8 cellular contexts compared by ENCODE assay signal in genomic region chr18:76823166-76823539, GRCh38. TPM values are rescaled to one million over a fixed set of nuclear protein-coding genes. Genes with fewer than 3 reads are reported as not detected.
DNase-seq lines count a peak whose midpoint lies in the region; ATAC-seq and TF ChIP-seq lines count a peak whose summit lies in the region.

No MANE protein-coding gene starts in this region.

- peaks cover 13% of the 10 kb centered on the region for H3K4me1 ChIP-seq in iPS-18a (ENCODE audit: control insufficient read depth, low read depth, low read length)

- H3K4me3 Mint-ChIP-seq in HFFc6: peak overlapping the region; percentile 91
- H3K4me3 Mint-ChIP-seq in stimulated activated naive B cell treated with anti-CD40 and anti-IgM and Interleukin-4, amounts not matched to agents 10 μg/mL and 1 μg/mL and 100 μg/mL, for 72 hours: peak overlapping the region; percentile 81 to 82

- peak overlapping the region; percentile 58 for H3K9ac ChIP-seq in iPS-18a (ENCODE audit: low read length)

- peaks cover 46% of the 10 kb centered on the region for H3K4me1 Mint-ChIP-seq in HFFc6 (ENCODE audit: low read depth)
- H3K4me1 Mint-ChIP-seq in stimulated activated naive B cell treated with anti-CD40 and anti-IgM and Interleukin-4, amounts not matched to agents 10 μg/mL and 1 μg/mL and 100 μg/mL, for 72 hours: peaks cover 32 to 60% of the 10 kb centered on the region in 2 donors

- no peaks in the 10 kb centered on the region for H3K9me3 ChIP-seq in iPS-18a (ENCODE audit: control insufficient read depth, low read depth, low read length)

- DNase-seq in HFFc6 (no peak), NCI-H1092 treated with DMSO at 0.1 percent for 48 hours (lab: John Stamatoyannopoulos, UW) (no peak)
- no peak for DNase-seq in activated naive CD4-positive, alpha-beta T cell treated with anti-CD3 and anti-CD28 coated beads, Interleukin-2, amount 50 U/mL, for 72 hours (ENCODE audit: low spot score in 2 of 2)
- no peak for DNase-seq in stimulated activated naive B cell treated with anti-CD40 and anti-IgM and Interleukin-4, amounts not matched to agents 10 μg/mL and 1 μg/mL and 100 μg/mL, for 72 hours
- no peak for DNase-seq in activated CD4-positive, alpha-beta T cell treated with anti-CD3 and anti-CD28 coated beads for 4 hours

- H3K36me3 ChIP-seq in iPS-18a (ENCODE audit: control insufficient read depth, low read depth, low read length): no peaks in the 10 kb centered on the region

- H3K27ac Mint-ChIP-seq in HFFc6: peak overlapping the region; percentile 86
- H3K27ac Mint-ChIP-seq in activated naive CD4-positive, alpha-beta T cell treated with anti-CD3 and anti-CD28 coated beads, Interleukin-2, amount 50 U/mL, for 72 hours: peak overlapping the region; percentile 11 to 90
- H3K27ac Mint-ChIP-seq in stimulated activated naive B cell treated with anti-CD40 and anti-IgM and Interleukin-4, amounts not matched to agents 10 μg/mL and 1 μg/mL and 100 μg/mL, for 72 hours: peak overlapping the region; percentile 47

- peaks cover 9% of the 10 kb centered on the region; the same call in 1 of the 2 replicates for H3K36me3 Mint-ChIP-seq in HFFc6 (ENCODE audit: low read depth)
- peaks cover 0 to 5% of the 10 kb centered on the region in 2 donors for H3K36me3 Mint-ChIP-seq in activated naive CD4-positive, alpha-beta T cell treated with anti-CD3 and anti-CD28 coated beads, Interleukin-2, amount 50 U/mL, for 72 hours
- peaks cover 10 to 18% of the 10 kb centered on the region in 2 donors for H3K36me3 Mint-ChIP-seq in stimulated activated naive B cell treated with anti-CD40 and anti-IgM and Interleukin-4, amounts not matched to agents 10 μg/mL and 1 μg/mL and 100 μg/mL, for 72 hours

- H3K27me3 ChIP-seq in iPS-18a (ENCODE audit: control insufficient read depth, insufficient read depth, low read length): no peaks in the 10 kb centered on the region

- TF ChIP-seq CTCF in HFFc6 (IDR thresholded peaks at IDR 0.05): no peak

- H3K27ac ChIP-seq in iPS-18a (ENCODE audit: low read length): no peak overlapping the region

- ATAC-seq in activated naive CD4-positive, alpha-beta T cell treated with anti-CD3 and anti-CD28 coated beads, Interleukin-2, amount 50 U/mL, for 72 hours: peak in 1 of 2 donors; percentile 8
- no peak for ATAC-seq in stimulated activated naive B cell treated with anti-CD40 and anti-IgM and Interleukin-4, amounts not matched to agents 10 μg/mL and 1 μg/mL and 100 μg/mL, for 72 hours (replicated peaks)
- ATAC-seq in HG03135 (IDR thresholded peaks at IDR 0.05; ENCODE audit: unreplicated experiment) (no peak), GM21423 (IDR thresholded peaks at IDR 0.05; ENCODE audit: unreplicated experiment) (no peak)

- H3K27me3 Mint-ChIP-seq in HFFc6 (ENCODE audit: insufficient read depth): peaks cover 3% of the 10 kb centered on the region; the same call in 1 of the 2 replicates
- H3K27me3 Mint-ChIP-seq in stimulated activated naive B cell treated with anti-CD40 and anti-IgM and Interleukin-4, amounts not matched to agents 10 μg/mL and 1 μg/mL and 100 μg/mL, for 72 hours: no peaks in the 10 kb centered on the region

- H3K4me3 ChIP-seq in iPS-18a (ENCODE audit: low read length): peak overlapping the region; percentile 68

- no peaks in the 10 kb centered on the region for H3K9me3 Mint-ChIP-seq in HFFc6
- no peaks in the 10 kb centered on the region for H3K9me3 Mint-ChIP-seq in activated naive CD4-positive, alpha-beta T cell treated with anti-CD3 and anti-CD28 coated beads, Interleukin-2, amount 50 U/mL, for 72 hours
- H3K9me3 Mint-ChIP-seq in stimulated activated naive B cell treated with anti-CD40 and anti-IgM and Interleukin-4, amounts not matched to agents 10 μg/mL and 1 μg/mL and 100 μg/mL, for 72 hours: no peaks in the 10 kb centered on the region

RNA-seq across cellular contexts. Expression of gene ZNF236, which starts 0.8 kb away (rescaled TPM):
- 10 to 100 TPM in 1 of 6 experiments, 1 to 10 TPM in 5; 6.3 to 10.4 (median 8.1) TPM for total RNA-seq in HFFc6 (2021; fragmentation: NEBNext Ultra II Directional; extraction: Animal tissue kit (Norgen Biotek cat#: 25700))
- total RNA-seq in activated naive CD4-positive, alpha-beta T cell treated with anti-CD3 and anti-CD28 coated beads, Interleukin-2, amount 50 U/mL, for 72 hours: 10 to 100 TPM; 17.7 to 24.5 TPM
